In genomic region chr22:47296405-47297260, GRCh38 we compare ENCODE assay signal across 19 cellular contexts.
DNase-seq lines count a peak whose midpoint lies in the region; ATAC-seq and TF ChIP-seq lines count a peak whose summit lies in the region.
"Had no signal": no experiment of that assay in that cellular context is flagged by ENCODE, and none has a peak within 500 bp of the region (broad histone marks: within the 10 kb centered on the region; RNA-seq: fewer than 3 reads in every experiment).

No MANE protein-coding gene starts in this region.

- no peak overlapping the region for H3K4me3 Mint-ChIP-seq in activated CD4-positive, alpha-beta T cell treated with anti-CD3 and anti-CD28 coated beads for 36 hours
- H3K4me3 Mint-ChIP-seq: CD8-positive, alpha-beta T cell had no signal

- H3K9me3 ChIP-seq in osteoblast (ENCODE audit: low read depth, low read length) (no peaks in the 10 kb centered on the region), OCI-LY7 (ENCODE audit: low read length) (no peaks in the 10 kb centered on the region), transverse colon (no peaks in the 10 kb centered on the region)

- WGBS in transverse colon (ENCODE audit: low coverage in 1 of 2), 2 donors, result 28 to 63% methylated on average over 4 to 25 of the region's 25 CpGs

- TF ChIP-seq POLR2A in NB4 (IDR thresholded peaks at IDR 0.05; ENCODE audit: extremely low read depth, insufficient read length) (no peak), transverse colon (IDR thresholded peaks at IDR 0.05) (no peak)

- H3K27ac Mint-ChIP-seq in activated CD4-positive, alpha-beta T cell treated with anti-CD3 and anti-CD28 coated beads for 36 hours, result no peak overlapping the region
- H3K27ac Mint-ChIP-seq: CD8-positive, alpha-beta T cell; H9 had no signal

- H2AFZ ChIP-seq in osteoblast (ENCODE audit: low read length) (no peak overlapping the region), OCI-LY7 (ENCODE audit: low read length) (no peak overlapping the region)

- no peaks in the 10 kb centered on the region for H3K4me1 Mint-ChIP-seq in activated CD4-positive, alpha-beta T cell treated with anti-CD3 and anti-CD28 coated beads for 36 hours
- H3K4me1 Mint-ChIP-seq: H9 had no signal

- POLR2A ChIA-PET in activated CD4-positive, alpha-beta T cell treated with anti-CD3 and anti-CD28 coated beads for 36 hours (lab: Charles Lee), result no interaction called here
- POLR2A ChIA-PET in GM10248 (lab: Yijun Ruan, JAX) (no interaction called here), OCI-LY7 (lab: Charles Lee) (no interaction called here)

- H3K4me1 ChIP-seq in osteoblast (ENCODE audit: insufficient read depth, low read length), result no peaks in the 10 kb centered on the region
- H3K4me1 ChIP-seq in OCI-LY7 (ENCODE audit: insufficient read depth, low read length, poor library complexity, severe bottlenecking), result no peaks in the 10 kb centered on the region
- no peaks in the 10 kb centered on the region for H3K4me1 ChIP-seq in transverse colon

- in situ Hi-C loops in transverse colon (cut with MboI; ENCODE audit: low pct_ligation_motif_present in 1 of 4, low pct_unique_long_range_greater_than_20kb in 1 of 4, low sequenced_read_pairs in 3 of 4), result no loop called here

- H3K9me3 Mint-ChIP-seq in activated CD4-positive, alpha-beta T cell treated with anti-CD3 and anti-CD28 coated beads for 36 hours (ENCODE audit: low read depth), result no peaks in the 10 kb centered on the region
- H3K9me3 Mint-ChIP-seq: CD8-positive, alpha-beta T cell had no signal

- H3K4me3 ChIP-seq in NB4 (ENCODE audit: low read depth, low read length) (no peak overlapping the region), osteoblast (ENCODE audit: insufficient read depth, low read length) (no peak overlapping the region), OCI-LY7 (ENCODE audit: low read depth, low read length, poor library complexity, severe bottlenecking) (no peak overlapping the region), transverse colon (no peak overlapping the region)

- no peak for TF ChIP-seq CTCF in GM10248 (IDR thresholded peaks at IDR 0.05; ENCODE audit: control extremely low read depth, extremely low read depth, low read depth, missing control alignments)
- no peak for TF ChIP-seq CTCF in NB4 (IDR thresholded peaks at IDR 0.05; ENCODE audit: low read depth, low read length)
- TF ChIP-seq CTCF in osteoblast (IDR thresholded peaks at IDR 0.05; ENCODE audit: extremely low read depth, low read depth, low read length), result no peak
- no peak for TF ChIP-seq CTCF in OCI-LY7 (conservative IDR thresholded peaks at IDR 0.05; ENCODE audit: low read length)
- TF ChIP-seq CTCF in transverse colon (IDR thresholded peaks at IDR 0.05), result no peak

- H3K9me2 ChIP-seq in OCI-LY7 (ENCODE audit: insufficient read depth, low read length), result no peaks in the 10 kb centered on the region

- no peaks in the 10 kb centered on the region for H3K79me2 ChIP-seq in osteoblast (ENCODE audit: insufficient read depth, low read length)
- H3K79me2 ChIP-seq in OCI-LY7 (ENCODE audit: insufficient read depth, low read depth, low read length), result no peaks in the 10 kb centered on the region

- no TSS peak for BruUV-seq in OCI-LY7 (replicated peaks; lab: Mats Ljungman, UMichigan)

- no peak for ATAC-seq in activated CD4-positive, alpha-beta T cell treated with anti-CD3 and anti-CD28 coated beads for 36 hours
- ATAC-seq: CD8-positive, alpha-beta T cell; Panc1 had no signal

- no peaks in the 10 kb centered on the region for H4K20me1 ChIP-seq in osteoblast (ENCODE audit: insufficient read depth, low read length)
- H4K20me1 ChIP-seq in OCI-LY7 (ENCODE audit: insufficient read depth, low read length), result no peaks in the 10 kb centered on the region

- peak; percentile 22 for DNase-seq in activated CD4-positive, alpha-beta T cell treated with anti-CD3 and anti-CD28 coated beads for 36 hours
- no peak for DNase-seq in activated CD4-positive, alpha-beta T cell treated with anti-CD3 and anti-CD28 coated beads, Interleukin-2, amount 50 U/mL, for 4 hours
- DNase-seq in GM10248 (ENCODE audit: extremely low spot score) (peak; percentile 16), NB4 (ENCODE audit: low read depth) (peak; percentile 9), osteoblast (ENCODE audit: insufficient read length, low spot score, missing footprints) (peak; percentile 75), OCI-LY7 (ENCODE audit: low spot score) (no peak), germinal center (ENCODE audit: low spot score) (no peak), transverse colon (no peak)
- DNase-seq: DMS 273 treated with DMSO at 0.1 percent for 48 hours, GF-D8, H9, NCI-H1048, NCI-H1436 treated with DMSO at 0.1 percent for 48 hours, NCI-H2029 treated with DMSO at 0.1 percent for 48 hours, NCI-H2171 treated with DMSO at 0.1 percent for 48 hours, NCI-H446 treated with DMSO at 0.1 percent for 48 hours, NCI-H774 had no signal

- intact Hi-C loops in activated CD4-positive, alpha-beta T cell treated with anti-CD3 and anti-CD28 coated beads for 36 hours (cut with DNase I, micrococcal nuclease), result no loop called here
- intact Hi-C loops in OCI-LY7 (cut with micrococcal nuclease; ENCODE audit: unreplicated experiment) (no loop called here), transverse colon (cut with DNase I; ENCODE audit: low total_unique reads) (no loop called here)

- no peaks in the 10 kb centered on the region for H3K36me3 Mint-ChIP-seq in activated CD4-positive, alpha-beta T cell treated with anti-CD3 and anti-CD28 coated beads for 36 hours (ENCODE audit: low read depth)
- H3K36me3 Mint-ChIP-seq: CD8-positive, alpha-beta T cell had no signal

- no peak overlapping the region for H3K27ac ChIP-seq in osteoblast (ENCODE audit: low read depth, low read length)
- no peak overlapping the region for H3K27ac ChIP-seq in OCI-LY7 (ENCODE audit: low read depth, low read length, poor library complexity, severe bottlenecking)
- no peak overlapping the region for H3K27ac ChIP-seq in transverse colon

- H3K27me3 ChIP-seq in osteoblast (ENCODE audit: insufficient read depth, low read length) (no peaks in the 10 kb centered on the region), transverse colon (no peaks in the 10 kb centered on the region)

- H3K36me3 ChIP-seq in osteoblast (ENCODE audit: insufficient read depth, low read length), result no peaks in the 10 kb centered on the region
- H3K36me3 ChIP-seq in OCI-LY7 (ENCODE audit: insufficient read depth, low read length), result no peaks in the 10 kb centered on the region
- H3K36me3 ChIP-seq in transverse colon, result no peaks in the 10 kb centered on the region

- H3K4me2 ChIP-seq in osteoblast (ENCODE audit: insufficient read depth, low read length), result no peak overlapping the region
- no peak overlapping the region for H3K4me2 ChIP-seq in OCI-LY7 (ENCODE audit: low read length)

- CTCF ChIA-PET in activated CD4-positive, alpha-beta T cell treated with anti-CD3 and anti-CD28 coated beads for 36 hours (lab: Charles Lee), result no interaction called here
- CTCF ChIA-PET in GM10248 (lab: Yijun Ruan, JAX), result no interaction called here
- CTCF ChIA-PET in OCI-LY7 (lab: Charles Lee; ENCODE audit: unreplicated experiment), result interaction anchor here (0.5 kb wide), 1 partner anchor 26 kb away, joined by 3 read pairs; no protein-coding TSS in a partner anchor

- peaks cover 3% of the 10 kb centered on the region for H3K27me3 Mint-ChIP-seq in activated CD4-positive, alpha-beta T cell treated with anti-CD3 and anti-CD28 coated beads for 36 hours

- no peak for TF ChIP-seq EP300 in transverse colon (IDR thresholded peaks at IDR 0.05; ENCODE audit: low read depth)

Comparison
In these comparisons a context has a peak if more than half of its experiments do, and no peak if none do; other contexts are left out.
1. DNase-seq: peak in activated CD4-positive, alpha-beta T cell treated with anti-CD3 and anti-CD28 coated beads for 36 hours (single experiment), GM10248 (single experiment), NB4 (single experiment) and osteoblast (single experiment); none in activated CD4-positive, alpha-beta T cell treated with anti-CD3 and anti-CD28 coated beads, Interleukin-2, amount 50 U/mL, for 4 hours (0 of 2), OCI-LY7 (single experiment), germinal center (single experiment) and transverse colon (single experiment).